11 cellular contexts compared by ENCODE assay signal in genomic region chr6:130525378-130525777, GRCh38.
DNase-seq lines count a peak whose midpoint lies in the region; ATAC-seq, FAIRE-seq and TF ChIP-seq lines count a peak whose summit lies in the region.
"Had no signal": no experiment of that assay in that cellular context is flagged by ENCODE, and none has a peak within 500 bp of the region (broad histone marks: within the 10 kb centered on the region; RNA-seq: fewer than 3 reads in every experiment).

No MANE protein-coding gene starts in this region.

- H3K9me3 ChIP-seq in astrocyte (ENCODE audit: insufficient read depth, low read depth, low read length) = no peaks in the 10 kb centered on the region

- no peak for DNase-seq in GM12892 (ENCODE audit: insufficient read length)
- DNase-seq in astrocyte (ENCODE audit: low read depth) = no peak
- DNase-seq in lower leg skin (ENCODE audit: low spot score in 2 of 2) = no peak
- no peak for DNase-seq in H4 (ENCODE audit: low spot score)
- DNase-seq in NAMALWA (ENCODE audit: low spot score) = no peak
- DNase-seq: amniotic stem cell, kidney glomerular epithelial cell, occipital lobe had no signal

- H3K4me1 ChIP-seq in astrocyte (ENCODE audit: insufficient read depth, low read length) = no peaks in the 10 kb centered on the region

- peak; percentile 48 for FAIRE-seq in GM12892 (lab: Jason Lieb, UNC)
- no peak for FAIRE-seq in astrocyte (lab: Jason Lieb, UNC)

- H3K27me3 ChIP-seq in astrocyte (ENCODE audit: insufficient read depth, low read length) = no peaks in the 10 kb centered on the region

- no peak overlapping the region for H3K4me3 Mint-ChIP-seq in astrocyte (ENCODE audit: unreplicated experiment)

- H3K79me2 ChIP-seq in astrocyte (ENCODE audit: insufficient read depth, low read length) = no peaks in the 10 kb centered on the region

- H3K4me1 Mint-ChIP-seq in astrocyte (ENCODE audit: low read depth, unreplicated experiment) = peaks cover 20% of the 10 kb centered on the region

- intact Hi-C loops in lower leg skin (cut with DNase I; ENCODE audit: low total_unique reads) = no loop called here

- no peak overlapping the region for H3K9ac ChIP-seq in astrocyte (ENCODE audit: low read length)

- peak; percentile 71 for ATAC-seq in GM21360 (IDR thresholded peaks at IDR 0.05; ENCODE audit: unreplicated experiment)
- peak; percentile 61 for ATAC-seq in HG03460 (IDR thresholded peaks at IDR 0.05; ENCODE audit: unreplicated experiment)
- no peak for ATAC-seq in HG02840 (IDR thresholded peaks at IDR 0.05; ENCODE audit: low FRiP score, unreplicated experiment)

- peaks cover 11% of the 10 kb centered on the region for H3K27me3 Mint-ChIP-seq in astrocyte (ENCODE audit: low read depth, unreplicated experiment)

- no peak for TF ChIP-seq CTCF in astrocyte (IDR thresholded peaks at IDR 0.05; ENCODE audit: insufficient read depth, low read depth, low read length)
- TF ChIP-seq CTCF in lower leg skin (IDR thresholded peaks at IDR 0.05) = no peak

- WGBS in lower leg skin, 2 donors = 81 to 86% methylated on average over 1 of the region's 1 CpG

- TF ChIP-seq POLR2A in GM12892 (IDR thresholded peaks at IDR 0.05; ENCODE audit: low read depth, low read length) (no peak), lower leg skin (IDR thresholded peaks at IDR 0.05) (no peak)

- peaks cover 6% of the 10 kb centered on the region for H3K9me3 Mint-ChIP-seq in astrocyte (ENCODE audit: unreplicated experiment)

- H3K27ac Mint-ChIP-seq in astrocyte (ENCODE audit: unreplicated experiment) = peak overlapping the region; percentile 24

- H3K4me3 ChIP-seq in astrocyte (ENCODE audit: insufficient read depth, low read depth, low read length) (no peak overlapping the region), lower leg skin (ENCODE audit: low read depth, poor library complexity, severe bottlenecking) (no peak overlapping the region)

- H3K36me3 Mint-ChIP-seq in astrocyte (ENCODE audit: low read depth, unreplicated experiment) = no peaks in the 10 kb centered on the region

- H3K27ac ChIP-seq in astrocyte (ENCODE audit: low read depth, low read length) = no peak overlapping the region

- no peaks in the 10 kb centered on the region for H3K36me3 ChIP-seq in astrocyte (ENCODE audit: insufficient read depth, low read length)

- no peak overlapping the region for H2AFZ ChIP-seq in astrocyte (ENCODE audit: low read depth, low read length)

- H3K4me2 ChIP-seq in astrocyte (ENCODE audit: low read length) = no peak overlapping the region

- no peaks in the 10 kb centered on the region for H4K20me1 ChIP-seq in astrocyte (ENCODE audit: insufficient read depth, low read length)
